In the genomic region with DNA sequence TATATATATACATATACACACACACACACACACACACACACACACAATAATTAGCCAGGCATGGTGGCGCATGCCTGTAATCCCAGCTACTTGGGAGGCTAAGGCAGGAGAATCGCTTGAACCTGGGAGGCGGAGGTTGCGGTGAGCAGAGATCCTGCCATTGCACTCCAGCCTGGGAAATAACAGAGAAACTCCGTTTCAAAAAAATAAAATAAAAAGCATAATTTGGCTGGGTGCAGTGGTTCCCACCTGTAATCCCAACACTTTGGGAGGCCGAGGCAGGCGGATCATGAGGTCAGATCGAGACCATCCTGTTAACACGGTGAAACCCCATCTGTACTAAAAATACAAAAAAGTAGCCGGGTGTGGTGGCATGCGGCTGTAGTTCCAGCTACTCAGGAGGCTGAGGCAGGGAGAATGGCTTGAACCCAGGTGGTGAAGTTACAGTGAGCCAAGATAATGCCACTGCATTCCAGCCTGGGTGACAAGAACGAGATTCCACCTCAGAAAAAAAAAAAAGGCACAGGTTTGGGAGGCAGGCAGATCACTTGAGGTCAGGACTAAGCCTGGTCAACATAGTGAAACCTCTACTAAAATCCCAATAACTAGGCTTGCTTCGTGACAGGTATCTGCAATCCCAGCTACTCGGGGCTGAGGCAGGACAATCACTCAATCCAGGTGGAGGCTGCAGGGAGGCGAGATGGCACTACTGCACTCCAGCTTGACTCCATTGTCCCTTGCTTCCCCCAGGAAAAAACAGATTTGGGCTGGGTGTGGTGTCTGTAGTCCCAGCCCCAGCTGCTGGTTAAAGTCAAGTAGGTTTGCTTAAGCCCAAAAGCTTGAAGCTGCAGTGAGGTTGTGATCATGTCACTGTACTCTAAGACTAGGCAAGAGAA, we compare ENCODE assay signal across 9 cellular contexts. TPM values are rescaled to one million over a fixed set of nuclear protein-coding genes. Genes with fewer than 3 reads are reported as not detected.
A peak's percentile ranks its signal among the peaks of the same experiment; 100 is the strongest.
DNase-seq lines count a peak whose midpoint lies in the region; ATAC-seq and TF ChIP-seq lines count a peak whose summit lies in the region.
"Had no signal": no experiment of that assay in that cellular context is flagged by ENCODE, and none has a peak within 500 bp of the region (broad histone marks: within the 10 kb centered on the region; RNA-seq: fewer than 3 reads in every experiment).

No MANE protein-coding gene starts in this region.

- DNase-seq in BE2C (peak; percentile 27), OCI-M1 (lab: John Stamatoyannopoulos, UW) (peak; percentile 71), endodermal cell (peak; percentile 83), putamen (ENCODE audit: low spot score) (no peak), medulla oblongata (ENCODE audit: extremely low spot score) (no peak)
- DNase-seq in activated CD4-positive, CD25-positive, alpha-beta regulatory T cell treated with anti-CD3 and anti-CD28 coated beads, Interleukin-2, amount 50 U/mL, for 72 hours = no peak

- ATAC-seq in GM19463 (IDR thresholded peaks at IDR 0.05; ENCODE audit: unreplicated experiment) = no peak

- H3K4me1 Mint-ChIP-seq in endodermal cell = peaks cover 24% of the 10 kb centered on the region

- peak; percentile 51 for TF ChIP-seq POLR2A in GM10847 (IDR thresholded peaks at IDR 0.05; ENCODE audit: extremely low read depth, insufficient read length)

- H3K36me3 ChIP-seq in BE2C = peaks cover 40% of the 10 kb centered on the region
- H3K36me3 ChIP-seq in endodermal cell (ENCODE audit: control insufficient read depth, insufficient read depth, low read length) = peaks cover 38% of the 10 kb centered on the region

- H3K9me3 Mint-ChIP-seq in endodermal cell = peaks cover 13% of the 10 kb centered on the region

- peak overlapping the region; percentile 100 for H3K9ac ChIP-seq in endodermal cell (ENCODE audit: extremely low read depth, low read length, poor library complexity, severe bottlenecking)

- H3K27ac ChIP-seq in endodermal cell (ENCODE audit: low read depth, low read length) = no peak overlapping the region
- H3K27ac ChIP-seq: hepatocyte had no signal

- TF ChIP-seq CTCF in BE2C (IDR thresholded peaks at IDR 0.05; ENCODE audit: low read depth, low read length) = no peak
- no peak for TF ChIP-seq CTCF in endodermal cell (conservative IDR thresholded peaks at IDR 0.05)

- WGBS in endodermal cell (ENCODE audit: insufficient coverage in 1 of 2, insufficient read length in 1 of 2), 2 experiments = 45 to 53% methylated on average over 14 to 15 of the region's 15 CpGs

- no peaks in the 10 kb centered on the region for H3K27me3 Mint-ChIP-seq in endodermal cell (ENCODE audit: insufficient read depth)

- H3K4me3 Mint-ChIP-seq in endodermal cell = peak overlapping the region; percentile 100

- no peaks in the 10 kb centered on the region for H3K27me3 ChIP-seq in BE2C
- H3K27me3 ChIP-seq in endodermal cell (ENCODE audit: control insufficient read depth, insufficient read depth, low read length, poor library complexity, severe bottlenecking) = no peaks in the 10 kb centered on the region
- H3K27me3 ChIP-seq: hepatocyte had no signal

- H3K4me3 ChIP-seq in BE2C (ENCODE audit: low read depth, low read length) = no peak overlapping the region
- peak overlapping the region; percentile 96 for H3K4me3 ChIP-seq in endodermal cell (ENCODE audit: low read length)
- H3K4me3 ChIP-seq: hepatocyte had no signal

- H3K4me1 ChIP-seq in BE2C = no peaks in the 10 kb centered on the region
- H3K4me1 ChIP-seq in endodermal cell (ENCODE audit: control insufficient read depth, insufficient read depth, low read length) = peaks cover 5% of the 10 kb centered on the region

- no peaks in the 10 kb centered on the region for H3K9me3 ChIP-seq in BE2C
- H3K9me3 ChIP-seq in endodermal cell (ENCODE audit: control insufficient read depth, low read length) = peaks cover 5% of the 10 kb centered on the region

- peak overlapping the region; percentile 81 for H3K27ac Mint-ChIP-seq in endodermal cell

- H3K36me3 Mint-ChIP-seq in endodermal cell (ENCODE audit: low read depth) = peaks cover 43% of the 10 kb centered on the region

RNA-seq across cellular contexts. Expression of gene WDR74, which starts 11.8 kb away (rescaled TPM):
- 189 TPM for polyA plus RNA-seq in BE2C (2012; ENCODE audit: insufficient read depth, insufficient read length, low read depth)
- total RNA-seq in endodermal cell = 10 to 100 TPM; 44.6 to 48.1 TPM
- 130 TPM for polyA plus RNA-seq in endodermal cell (2013, experiment 1 of 2)
- 195 TPM for polyA plus RNA-seq in endodermal cell (2013, experiment 2 of 2)

RNA-seq across cellular contexts. Expression of gene TEX54, which starts 18.5 kb away (rescaled TPM):
- polyA plus RNA-seq in BE2C (2012; ENCODE audit: insufficient read depth, insufficient read length, low read depth) = not detected
- total RNA-seq in endodermal cell = not detected
- not detected for polyA plus RNA-seq in endodermal cell (2013, experiment 1 of 2)
- not detected for polyA plus RNA-seq in endodermal cell (2013, experiment 2 of 2)
- total RNA-seq: hepatocyte had no signal

RNA-seq across cellular contexts. Expression of gene STX5, which starts 19.3 kb away (rescaled TPM):
- 13.3 TPM for polyA plus RNA-seq in BE2C (2012; ENCODE audit: insufficient read depth, insufficient read length, low read depth)
- 10 to 100 TPM; 36.9 to 37.3 TPM for total RNA-seq in endodermal cell
- 38.8 TPM for polyA plus RNA-seq in endodermal cell (2013, experiment 1 of 2)
- 35.1 TPM for polyA plus RNA-seq in endodermal cell (2013, experiment 2 of 2)

RNA-seq across cellular contexts. Expression of gene SLC3A2, which starts 29.5 kb away (rescaled TPM):
- polyA plus RNA-seq in BE2C (2012; ENCODE audit: insufficient read depth, insufficient read length, low read depth) = 878 TPM
- total RNA-seq in endodermal cell = 100 to 1,000 TPM; 438 to 488 TPM
- 216 TPM for polyA plus RNA-seq in endodermal cell (2013, experiment 1 of 2)
- 179 TPM for polyA plus RNA-seq in endodermal cell (2013, experiment 2 of 2)

RNA-seq across cellular contexts. Expression of gene NXF1, which starts 45.9 kb away (rescaled TPM):
- 57.7 TPM for polyA plus RNA-seq in BE2C (2012; ENCODE audit: insufficient read depth, insufficient read length, low read depth)
- total RNA-seq in endodermal cell = 10 to 100 TPM; 45.8 to 61.4 TPM
- polyA plus RNA-seq in endodermal cell (2013, experiment 1 of 2) = 60.6 TPM
- polyA plus RNA-seq in endodermal cell (2013, experiment 2 of 2) = 59.8 TPM

Comparison
In these comparisons a context has a peak if more than half of its experiments do, and no peak if none do; other contexts are left out.
1. DNase-seq: peak in BE2C (single experiment), OCI-M1 (single experiment) and endodermal cell (single experiment); none in putamen (single experiment), activated CD4-positive, CD25-positive, alpha-beta regulatory T cell treated with anti-CD3 and anti-CD28 coated beads, Interleukin-2, amount 50 U/mL, for 72 hours (single experiment) and medulla oblongata (single experiment).